ENCODE assay signal across 8 cellular contexts in genomic region chr1:86515597-86515996, GRCh38. TPM values are rescaled to one million over a fixed set of nuclear protein-coding genes. Genes with fewer than 3 reads are reported as not detected.
DNase-seq lines count a peak whose midpoint lies in the region; ATAC-seq, FAIRE-seq and TF ChIP-seq lines count a peak whose summit lies in the region.
"Had no signal": no experiment of that assay in that cellular context is flagged by ENCODE, and none has a peak within 500 bp of the region (broad histone marks: within the 10 kb centered on the region; RNA-seq: fewer than 3 reads in every experiment).

No MANE protein-coding gene starts in this region.

- no peak overlapping the region for H3K18ac ChIP-seq in H1 (ENCODE audit: extremely low read depth, low read length)

- H3K36me3 Mint-ChIP-seq in CD8-positive, alpha-beta T cell = no peaks in the 10 kb centered on the region

- no peak overlapping the region for H3K27ac Mint-ChIP-seq in CD8-positive, alpha-beta T cell

- CTCF ChIA-PET in H1 (lab: Charles Lee; ENCODE audit: partially characterized antibody) = interaction anchor here (0.6 to 5.3 kb wide), 12 partner anchors 9 to 237 kb away, joined by 3 to 31 read pairs (median 3); no protein-coding TSS in a partner anchor
- CTCF ChIA-PET in CD8-positive, alpha-beta T cell (lab: Charles Lee) = interaction anchor here (3.5 kb wide), 1 partner anchor 14 kb away, joined by 12 read pairs; no protein-coding TSS in a partner anchor

- 60 to 61% methylated on average over 2 of the region's 2 CpGs for WGBS in GM23248 (ENCODE audit: low coverage in 1 of 2, low lambda C conversion rate in 2 of 2, missing lambda C conversion rate in 2 of 2), 2 experiments
- WGBS in H1 (ENCODE audit: extremely low coverage in 1 of 2, insufficient coverage in 1 of 2, insufficient read length in 1 of 2, insufficient replicate concordance in 2 of 2, low coverage in 1 of 2, low lambda C conversion rate in 2 of 2, missing lambda C conversion rate in 1 of 2), 2 experiments = 59% methylated on average over 2 of the region's 2 CpGs; no CpG with 5 or more reads in 1 of the 2 experiments

- H4K20me1 ChIP-seq in GM23248 (ENCODE audit: insufficient read depth) (no peaks in the 10 kb centered on the region), H1 (replicated peaks in 1 of 2; ENCODE audit: control insufficient read depth in 1 of 2, insufficient read depth in 2 of 2, low read length in 2 of 2) (no peaks in the 10 kb centered on the region)

- H3K9ac ChIP-seq in GM23248 (no peak overlapping the region), H1 (replicated peaks in 1 of 4; ENCODE audit: extremely low read depth in 1 of 4, low read depth in 3 of 4, low read length in 3 of 4) (no peak overlapping the region)

- H3K4me2 ChIP-seq in GM23248 (ENCODE audit: unreplicated experiment) (no peak overlapping the region), H1 (ENCODE audit: insufficient read depth in 1 of 2, low read depth in 2 of 2, low read length in 2 of 2) (no peak overlapping the region)

- no peaks in the 10 kb centered on the region for H3K79me2 ChIP-seq in GM23248 (ENCODE audit: insufficient read depth)
- H3K79me2 ChIP-seq in H1 (ENCODE audit: control insufficient read depth in 1 of 2, insufficient read depth in 2 of 2, low read length in 2 of 2) = no peaks in the 10 kb centered on the region

- TF ChIP-seq EP300 in H1 (IDR thresholded peaks at IDR 0.05; ENCODE audit: borderline replicate concordance in 1 of 2, low read depth in 2 of 2, low read length in 2 of 2) = no peak

- no peak overlapping the region for H3K23ac ChIP-seq in H1 (ENCODE audit: insufficient read length)

- H3K14ac ChIP-seq in H1 (ENCODE audit: insufficient read length) = no peak overlapping the region

- no peak overlapping the region for H2BK5ac ChIP-seq in H1 (ENCODE audit: low read depth, low read length)

- TF ChIP-seq CTCF in H1 (IDR thresholded peaks at IDR 0.05; ENCODE audit: control extremely low read depth in 1 of 3, insufficient read depth in 1 of 3, low read depth in 1 of 3, low read length in 3 of 3) = peak; percentile 73 to 98 (median 79)
- TF ChIP-seq CTCF in CD8-positive, alpha-beta T cell (IDR thresholded peaks at IDR 0.05) = no peak

- no peak overlapping the region for H2AFZ ChIP-seq in GM23248
- H2AFZ ChIP-seq in H1 (ENCODE audit: low read length) = no peak overlapping the region

- H3K4me3 ChIP-seq in GM23248 = no peak overlapping the region
- no peak overlapping the region for H3K4me3 ChIP-seq in H1 (ENCODE audit: extremely low read depth in 1 of 4, insufficient read depth in 2 of 4, low read depth in 3 of 4, low read length in 4 of 4)
- H3K4me3 ChIP-seq in CD8-positive, alpha-beta T cell (ENCODE audit: low read depth, low read length) = no peak overlapping the region

- 0 out of 2 replicates have a peak overlapping the region, but pooled peaks have one; percentile 29 for H2BK12ac ChIP-seq in H1 (ENCODE audit: low read depth, low read length)

- intact Hi-C loops in CD8-positive, alpha-beta T cell (cut with DNase I, micrococcal nuclease) = loop anchor here in 1 of 2 experiments (5.0 kb wide), 1 partner anchor 227 kb away; no protein-coding TSS in a partner anchor

- no peaks in the 10 kb centered on the region for H3K9me2 ChIP-seq in GM23248 (ENCODE audit: insufficient read depth)

- H3K36me3 ChIP-seq in GM23248 (ENCODE audit: low read depth) = no peaks in the 10 kb centered on the region
- H3K36me3 ChIP-seq in H1 (ENCODE audit: control insufficient read depth in 2 of 4, insufficient read depth in 4 of 4, low read length in 3 of 4) = no peaks in the 10 kb centered on the region
- no peaks in the 10 kb centered on the region for H3K36me3 ChIP-seq in CD8-positive, alpha-beta T cell (ENCODE audit: insufficient read depth, low read length)

- no peaks in the 10 kb centered on the region for H3K9me3 ChIP-seq in GM23248 (ENCODE audit: low read depth)
- no peaks in the 10 kb centered on the region for H3K9me3 ChIP-seq in H1 (ENCODE audit: insufficient read depth in 2 of 2, low read depth in 1 of 2, low read length in 1 of 2)
- no peaks in the 10 kb centered on the region for H3K9me3 ChIP-seq in CD8-positive, alpha-beta T cell (ENCODE audit: low read length)

- H3K27me3 Mint-ChIP-seq in CD8-positive, alpha-beta T cell (ENCODE audit: low read depth) = no peaks in the 10 kb centered on the region

- H4K91ac ChIP-seq in H1 (replicated peaks; ENCODE audit: insufficient read length, low read length) = no peak overlapping the region

- H3K9me3 Mint-ChIP-seq in CD8-positive, alpha-beta T cell = no peaks in the 10 kb centered on the region

- peak; percentile 72 for FAIRE-seq in H1 (lab: Jason Lieb, UNC)

- H3K27ac ChIP-seq in GM23248 = no peak overlapping the region
- no peak overlapping the region for H3K27ac ChIP-seq in H1 (ENCODE audit: low read depth, low read length)
- H3K27ac ChIP-seq in CD8-positive, alpha-beta T cell (ENCODE audit: low read depth, low read length) = no peak overlapping the region

- no peak overlapping the region for H2AK5ac ChIP-seq in H1 (ENCODE audit: low read depth, low read length)

- H2BK15ac ChIP-seq in H1 (ENCODE audit: low read length) = no peak overlapping the region

- no peaks in the 10 kb centered on the region for H3K23me2 ChIP-seq in H1 (ENCODE audit: low read depth, low read length)

- H3F3A ChIP-seq in GM23248 (ENCODE audit: insufficient read depth) = no peaks in the 10 kb centered on the region

- H2BK120ac ChIP-seq in H1 (replicated peaks; ENCODE audit: low read depth, low read length) = peak overlapping the region; percentile 54

- peak; percentile 70 to 75 for TF ChIP-seq RAD21 in H1 (IDR thresholded peaks at IDR 0.05 in 1 of 2, conservative IDR thresholded peaks at IDR 0.05 in 1 of 2; ENCODE audit: low read depth in 2 of 2, low read length in 2 of 2)

- POLR2A ChIA-PET in H1 (lab: Charles Lee; ENCODE audit: partially characterized antibody) = no interaction called here
- POLR2A ChIA-PET in CD8-positive, alpha-beta T cell (lab: Charles Lee) = no interaction called here

- H3K27me3 ChIP-seq in GM23248 (replicated peaks; ENCODE audit: insufficient read depth) (no peaks in the 10 kb centered on the region), H1 (replicated peaks in 1 of 4; ENCODE audit: control insufficient read depth in 3 of 4, extremely low read depth in 1 of 4, insufficient read depth in 3 of 4, low read length in 3 of 4) (no peaks in the 10 kb centered on the region)
- H3K27me3 ChIP-seq in CD8-positive, alpha-beta T cell (ENCODE audit: insufficient read depth, low read length) = no peaks in the 10 kb centered on the region

- H4K5ac ChIP-seq in H1 (ENCODE audit: insufficient read length, low read depth, low read length) = no peak overlapping the region

- 0 out of 2 replicates have a peak overlapping the region, but pooled peaks have one; percentile 51 for H4K8ac ChIP-seq in H1 (ENCODE audit: extremely low read depth, insufficient read depth, low read length)

- no peak overlapping the region for H2BK20ac ChIP-seq in H1 (ENCODE audit: low read length)

- no peak for TF ChIP-seq POLR2A in H1 (IDR thresholded peaks at IDR 0.05; ENCODE audit: control extremely low read depth in 1 of 2, low read depth in 2 of 2, low read length in 2 of 2)

- H3K4ac ChIP-seq in H1 (replicated peaks; ENCODE audit: insufficient read length, low read depth, low read length) = no peak overlapping the region

- in situ Hi-C loops in GM23248 (cut with MboI) = loop anchor here (25.0 kb wide), 1 partner anchor 572 kb away; no protein-coding TSS in a partner anchor

- DNase-seq in GM23248 = peak; percentile 24
- DNase-seq in NCI-H69 (lab: John Stamatoyannopoulos, UW) = peak; percentile 67
- DNase-seq in H1 (ENCODE audit: low read depth in 1 of 2, low spot score in 2 of 2) = no peak
- DNase-seq in putamen (ENCODE audit: low spot score) = peak; percentile 54
- DNase-seq in CD8-positive, alpha-beta T cell = no peak
- no peak for DNase-seq in NCI-H524 treated with DMSO at 0.1 percent for 48 hours (lab: John Stamatoyannopoulos, UW)
- DNase-seq: T1000 had no signal

- no peak overlapping the region for H3K56ac ChIP-seq in H1 (replicated peaks; ENCODE audit: insufficient read length, low read depth, low read length)

- no peaks in the 10 kb centered on the region for H3K4me1 ChIP-seq in GM23248 (ENCODE audit: insufficient read depth)
- no peaks in the 10 kb centered on the region for H3K4me1 ChIP-seq in H1 (replicated peaks in 1 of 4; ENCODE audit: control insufficient read depth in 3 of 4, insufficient read depth in 4 of 4, low read length in 3 of 4)
- no peaks in the 10 kb centered on the region for H3K4me1 ChIP-seq in CD8-positive, alpha-beta T cell (ENCODE audit: insufficient read depth, low read length)

- ATAC-seq in GM18511 (IDR thresholded peaks at IDR 0.05; ENCODE audit: unreplicated experiment) = no peak
- ATAC-seq in CD8-positive, alpha-beta T cell = no peak

- H3K79me1 ChIP-seq in H1 (ENCODE audit: low read depth, low read length) = no peaks in the 10 kb centered on the region

- no peak overlapping the region for H3K4me3 Mint-ChIP-seq in CD8-positive, alpha-beta T cell

- H3K4me1 Mint-ChIP-seq in CD8-positive, alpha-beta T cell (ENCODE audit: low read depth) = no peaks in the 10 kb centered on the region

RNA-seq across cellular contexts. Expression of gene CLCA4, which starts 31.3 kb away (rescaled TPM):
- total RNA-seq in GM23248 (2014; rRNA removed; shearing (Covaris generic)) = not detected in 2 replicates
- polyA plus RNA-seq in GM23248 (2016; fragmentation: Nextera tagmentation; extraction: Ambion mirVana) (not detected in 2 replicates), H1 (2011; rRNA removed) (not detected in 2 replicates)
- total RNA-seq in H1 (2021; fragmentation: NEBNext Ultra II Directional; extraction: Animal tissue kit (Norgen Biotek cat#: 25700)) = not detected in 2 replicates
- not detected for polyA plus RNA-seq in H1 (2011; cell fraction: cytosol; rRNA removed)
- not detected for polyA plus RNA-seq in H1 (2011; cell fraction: nucleus; rRNA removed)
- polyA plus RNA-seq in H1 (2012, experiment 1 of 2) = not detected in 4 replicates
- not detected for polyA plus RNA-seq in H1 (2012, experiment 2 of 2)
- not detected for polyA plus RNA-seq in H1 (2013, experiment 1 of 2)
- not detected for polyA plus RNA-seq in H1 (2013, experiment 2 of 2)
- not detected in 2 replicates for polyA minus RNA-seq in H1 (2011; rRNA and poly(A)+ RNA removed)
- polyA minus RNA-seq in H1 (2011; cell fraction: cytosol; rRNA and poly(A)+ RNA removed) = not detected
- not detected for polyA minus RNA-seq in H1 (2011; cell fraction: nucleus; rRNA and poly(A)+ RNA removed)
- total RNA-seq in CD8-positive, alpha-beta T cell = not detected

RNA-seq across cellular contexts. Expression of gene CLCA1, which starts 46.9 kb away (rescaled TPM):
- not detected in 2 replicates for total RNA-seq in GM23248 (2014; rRNA removed; shearing (Covaris generic))
- not detected in 2 replicates for polyA plus RNA-seq in GM23248 (2016; fragmentation: Nextera tagmentation; extraction: Ambion mirVana)
- total RNA-seq in H1 (2021; fragmentation: NEBNext Ultra II Directional; extraction: Animal tissue kit (Norgen Biotek cat#: 25700)) = not detected in 2 replicates
- not detected in 2 replicates for polyA plus RNA-seq in H1 (2011; rRNA removed)
- not detected for polyA plus RNA-seq in H1 (2011; cell fraction: cytosol; rRNA removed)
- not detected for polyA plus RNA-seq in H1 (2011; cell fraction: nucleus; rRNA removed)
- not detected in 4 replicates for polyA plus RNA-seq in H1 (2012, experiment 1 of 2)
- not detected for polyA plus RNA-seq in H1 (2012, experiment 2 of 2)
- polyA plus RNA-seq in H1 (2013, experiment 1 of 2) = not detected
- not detected for polyA plus RNA-seq in H1 (2013, experiment 2 of 2)
- polyA minus RNA-seq in H1 (2011; rRNA and poly(A)+ RNA removed) = not detected in 2 replicates
- not detected for polyA minus RNA-seq in H1 (2011; cell fraction: cytosol; rRNA and poly(A)+ RNA removed)
- not detected for polyA minus RNA-seq in H1 (2011; cell fraction: nucleus; rRNA and poly(A)+ RNA removed)
- not detected for total RNA-seq in CD8-positive, alpha-beta T cell

Comparison
In these comparisons a context has a peak if more than half of its experiments do, and no peak if none do; other contexts are left out.
1. DNase-seq: peak in GM23248 (single experiment), NCI-H69 (single experiment) and putamen (single experiment); none in H1 (0 of 2), CD8-positive, alpha-beta T cell (0 of 7) and NCI-H524 treated with DMSO at 0.1 percent for 48 hours (single experiment).